13 cellular contexts compared by ENCODE assay signal in genomic region chr6:111858347-111858746, GRCh38.
A peak's percentile ranks its signal among the peaks of the same experiment; 100 is the strongest.
DNase-seq lines count a peak whose midpoint lies in the region; ATAC-seq lines count a peak whose summit lies in the region.
"Had no signal": no experiment of that assay in that cellular context is flagged by ENCODE, and none has a peak within 500 bp of the region (broad histone marks: within the 10 kb centered on the region; RNA-seq: fewer than 3 reads in every experiment).

No MANE protein-coding gene starts in this region.

- H3K27me3 ChIP-seq in layer of hippocampus (ENCODE audit: control insufficient read depth, insufficient read depth, low read length) = no peaks in the 10 kb centered on the region
- H3K27me3 ChIP-seq: colonic mucosa had no signal

- no peaks in the 10 kb centered on the region for H3K9me3 Mint-ChIP-seq in activated naive CD4-positive, alpha-beta T cell treated with anti-CD3 and anti-CD28 coated beads, Interleukin-2, amount 50 U/mL, for 24 hours

- peaks cover 23% of the 10 kb centered on the region for H3K36me3 Mint-ChIP-seq in activated naive CD4-positive, alpha-beta T cell treated with anti-CD3 and anti-CD28 coated beads, Interleukin-2, amount 50 U/mL, for 24 hours

- peaks cover 99% of the 10 kb centered on the region for H3K4me1 Mint-ChIP-seq in activated naive CD4-positive, alpha-beta T cell treated with anti-CD3 and anti-CD28 coated beads, Interleukin-2, amount 50 U/mL, for 24 hours

- DNase-seq in activated naive CD4-positive, alpha-beta T cell treated with Interleukin-2 at 50 U/mL for 16 hours = no peak
- DNase-seq in superior temporal gyrus (ENCODE audit: extremely low spot score) (peak; percentile 71), activated gamma-delta T cell treated with Interleukin-2 at 50 U/mL for 16 hours (no peak)
- DNase-seq in stimulated activated CD8-positive, alpha-beta memory T cell treated with anti-CD3 and anti-CD28 coated beads, Interleukin-4, amount 100 ng/mL, for 48 hours = no peak
- DNase-seq: activated CD4-positive, alpha-beta T cell treated with anti-CD3 and anti-CD28 coated beads for 48 hours; colonic mucosa; DMS79 treated with DMSO at 0.1 percent for 48 hours; NCI-H2029; RPMI8226 had no signal

- no peak for ATAC-seq in GM21447 (IDR thresholded peaks at IDR 0.05; ENCODE audit: unreplicated experiment)

- peak overlapping the region; percentile 76 for H3K4me3 Mint-ChIP-seq in activated naive CD4-positive, alpha-beta T cell treated with anti-CD3 and anti-CD28 coated beads, Interleukin-2, amount 50 U/mL, for 24 hours

- peak overlapping the region; percentile 49 for H3K27ac ChIP-seq in angular gyrus (ENCODE audit: low read depth, low read length)
- peak overlapping the region; percentile 78 for H3K27ac ChIP-seq in layer of hippocampus (ENCODE audit: low read depth, low read length)
- H3K27ac ChIP-seq: colonic mucosa had no signal

- peak overlapping the region; percentile 96 for H3K27ac Mint-ChIP-seq in activated naive CD4-positive, alpha-beta T cell treated with anti-CD3 and anti-CD28 coated beads, Interleukin-2, amount 50 U/mL, for 24 hours

- no peaks in the 10 kb centered on the region for H3K27me3 Mint-ChIP-seq in activated naive CD4-positive, alpha-beta T cell treated with anti-CD3 and anti-CD28 coated beads, Interleukin-2, amount 50 U/mL, for 24 hours
